1 cellular context compared by ENCODE assay signal in the genomic region with DNA sequence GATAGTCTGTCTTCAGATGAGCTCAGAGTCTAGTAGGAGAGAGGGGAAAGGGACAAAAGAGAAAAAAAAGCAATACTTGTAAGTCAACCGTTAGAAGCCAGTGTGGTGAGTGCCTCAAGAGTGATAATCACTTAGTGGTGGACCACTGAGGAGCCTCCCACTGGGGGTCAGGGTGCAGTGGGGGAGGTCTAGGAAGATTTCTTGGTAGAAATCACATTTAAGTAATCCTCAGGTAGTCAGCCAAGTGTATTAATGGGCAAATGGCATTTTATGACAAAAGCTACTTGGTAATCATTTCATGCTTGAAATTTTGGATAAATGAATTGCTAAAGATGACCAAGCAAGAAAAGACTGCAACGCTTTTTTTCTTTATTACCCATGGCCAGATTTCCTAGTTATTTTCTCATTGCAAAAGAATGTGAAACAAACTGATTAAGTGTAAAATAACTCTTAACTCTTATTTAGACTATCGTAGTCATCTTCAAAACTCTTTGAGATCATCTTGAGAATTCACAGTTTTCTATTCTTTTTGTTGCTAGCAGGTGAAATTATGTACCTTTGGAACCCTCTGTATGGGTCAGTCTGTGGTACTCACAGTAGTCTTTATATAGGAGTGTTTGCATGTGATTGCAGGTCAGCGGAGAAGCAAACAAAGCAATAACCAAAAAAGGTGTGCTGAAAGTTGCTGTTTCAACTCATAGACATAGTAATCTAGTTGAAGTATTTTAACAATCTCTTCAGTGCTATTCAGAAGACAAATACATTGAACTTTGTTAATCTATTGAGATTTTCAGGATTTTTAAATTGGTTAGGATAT.
A peak's percentile ranks its signal among the peaks of the same experiment; 100 is the strongest.
TF ChIP-seq lines count a peak whose summit lies in the region.

No MANE protein-coding gene starts in this region.

TF ChIP-seq in HepG2, 621 proteins besides CTCF, POLR2A, EP300 and RAD21 (continued from another document):
- TF ChIP-seq FOXK1 (CRISPR knock-in tag; IDR thresholded peaks at IDR 0.05; ENCODE audit: borderline replicate concordance, low read depth) (no peak), FOXP1 (IDR thresholded peaks at IDR 0.05) (no peak), FOXP1 (CRISPR knock-in tag; IDR thresholded peaks at IDR 0.05) (peak; percentile 49; the same call in 1 of the 2 replicates), GATAD2A (CRISPR knock-in tag; IDR thresholded peaks at IDR 0.05) (peak; percentile 36; the same call in 1 of the 2 replicates), ZNF12 (CRISPR knock-in tag; IDR thresholded peaks at IDR 0.05) (no peak), FOXA3 (CRISPR knock-in tag; IDR thresholded peaks at IDR 0.05) (peak; percentile 52), RXRB (CRISPR knock-in tag; IDR thresholded peaks at IDR 0.05; ENCODE audit: borderline replicate concordance) (0 out of 2 replicates have a peak, but pooled peaks have one; percentile 8), SOX13 (IDR thresholded peaks at IDR 0.05) (no peak), SOX13 (CRISPR knock-in tag; conservative IDR thresholded peaks at IDR 0.05 in 1 of 2, IDR thresholded peaks at IDR 0.05 in 1 of 2) (peak in 1 of 2 experiments; percentile 77; a peak in 2 of 4 replicates), ZBTB38 (CRISPR knock-in tag; IDR thresholded peaks at IDR 0.05) (no peak), HMG20A (CRISPR knock-in tag; IDR thresholded peaks at IDR 0.05; ENCODE audit: borderline replicate concordance) (peak; percentile 43; the same call in 1 of the 2 replicates), ZSCAN30 (CRISPR knock-in tag; IDR thresholded peaks at IDR 0.05) (no peak), HNF4A (CRISPR knock-in tag; IDR thresholded peaks at IDR 0.05) (peak; percentile 44; the same call in 1 of the 2 replicates), SOX6 (IDR thresholded peaks at IDR 0.05) (no peak), SOX6 (CRISPR knock-in tag; IDR thresholded peaks at IDR 0.05) (peak; percentile 36; the same call in 1 of the 2 replicates), ZNF234 (CRISPR knock-in tag; conservative IDR thresholded peaks at IDR 0.05) (no peak), BCL6 (CRISPR knock-in tag; IDR thresholded peaks at IDR 0.05) (peak; percentile 32), ISL2 (CRISPR knock-in tag; IDR thresholded peaks at IDR 0.05) (peak; percentile 54; the same call in 1 of the 2 replicates), KAT2B (IDR thresholded peaks at IDR 0.05; ENCODE audit: borderline replicate concordance, low read depth, low read length) (no peak), SRF (IDR thresholded peaks at IDR 0.05; ENCODE audit: low read depth, low read length) (peak; percentile 83), SOX5 (CRISPR knock-in tag; IDR thresholded peaks at IDR 0.05; ENCODE audit: borderline replicate concordance) (peak; percentile 58), FOXA1 (IDR thresholded peaks at IDR 0.05) (no peak), FOXA1 (CRISPR knock-in tag; IDR thresholded peaks at IDR 0.05) (peak; percentile 11; the same call in 1 of the 2 replicates), KDM6A (CRISPR knock-in tag; IDR thresholded peaks at IDR 0.05; ENCODE audit: low read depth) (no peak)
- TF ChIP-seq, protein P1, sequence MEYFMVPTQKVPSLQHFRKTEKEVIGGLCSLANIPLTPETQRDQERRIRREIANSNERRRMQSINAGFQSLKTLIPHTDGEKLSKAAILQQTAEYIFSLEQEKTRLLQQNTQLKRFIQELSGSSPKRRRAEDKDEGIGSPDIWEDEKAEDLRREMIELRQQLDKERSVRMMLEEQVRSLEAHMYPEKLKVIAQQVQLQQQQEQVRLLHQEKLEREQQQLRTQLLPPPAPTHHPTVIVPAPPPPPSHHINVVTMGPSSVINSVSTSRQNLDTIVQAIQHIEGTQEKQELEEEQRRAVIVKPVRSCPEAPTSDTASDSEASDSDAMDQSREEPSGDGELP (IDR thresholded peaks at IDR 0.05; ENCODE audit: borderline replicate concordance, low read depth) = no peak
- TF ChIP-seq, protein P2, sequence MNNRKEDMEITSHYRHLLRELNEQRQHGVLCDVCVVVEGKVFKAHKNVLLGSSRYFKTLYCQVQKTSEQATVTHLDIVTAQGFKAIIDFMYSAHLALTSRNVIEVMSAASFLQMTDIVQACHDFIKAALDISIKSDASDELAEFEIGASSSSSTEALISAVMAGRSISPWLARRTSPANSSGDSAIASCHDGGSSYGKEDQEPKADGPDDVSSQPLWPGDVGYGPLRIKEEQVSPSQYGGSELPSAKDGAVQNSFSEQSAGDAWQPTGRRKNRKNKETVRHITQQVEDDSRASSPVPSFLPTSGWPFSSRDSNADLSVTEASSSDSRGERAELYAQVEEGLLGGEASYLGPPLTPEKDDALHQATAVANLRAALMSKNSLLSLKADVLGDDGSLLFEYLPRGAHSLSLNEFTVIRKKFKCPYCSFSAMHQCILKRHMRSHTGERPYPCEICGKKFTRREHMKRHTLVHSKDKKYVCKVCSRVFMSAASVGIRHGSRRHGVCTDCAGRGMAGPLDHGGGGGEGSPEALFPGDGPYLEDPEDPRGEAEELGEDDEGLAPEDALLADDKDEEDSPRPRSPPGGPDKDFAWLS (CRISPR knock-in tag; IDR thresholded peaks at IDR 0.05; ENCODE audit: borderline replicate concordance) = no peak
- TF ChIP-seq, protein P3, sequence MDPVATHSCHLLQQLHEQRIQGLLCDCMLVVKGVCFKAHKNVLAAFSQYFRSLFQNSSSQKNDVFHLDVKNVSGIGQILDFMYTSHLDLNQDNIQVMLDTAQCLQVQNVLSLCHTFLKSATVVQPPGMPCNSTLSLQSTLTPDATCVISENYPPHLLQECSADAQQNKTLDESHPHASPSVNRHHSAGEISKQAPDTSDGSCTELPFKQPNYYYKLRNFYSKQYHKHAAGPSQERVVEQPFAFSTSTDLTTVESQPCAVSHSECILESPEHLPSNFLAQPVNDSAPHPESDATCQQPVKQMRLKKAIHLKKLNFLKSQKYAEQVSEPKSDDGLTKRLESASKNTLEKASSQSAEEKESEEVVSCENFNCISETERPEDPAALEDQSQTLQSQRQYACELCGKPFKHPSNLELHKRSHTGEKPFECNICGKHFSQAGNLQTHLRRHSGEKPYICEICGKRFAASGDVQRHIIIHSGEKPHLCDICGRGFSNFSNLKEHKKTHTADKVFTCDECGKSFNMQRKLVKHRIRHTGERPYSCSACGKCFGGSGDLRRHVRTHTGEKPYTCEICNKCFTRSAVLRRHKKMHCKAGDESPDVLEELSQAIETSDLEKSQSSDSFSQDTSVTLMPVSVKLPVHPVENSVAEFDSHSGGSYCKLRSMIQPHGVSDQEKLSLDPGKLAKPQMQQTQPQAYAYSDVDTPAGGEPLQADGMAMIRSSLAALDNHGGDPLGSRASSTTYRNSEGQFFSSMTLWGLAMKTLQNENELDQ (CRISPR knock-in tag; IDR thresholded peaks at IDR 0.05; ENCODE audit: borderline replicate concordance) = no peak
- TF ChIP-seq, protein P4, sequence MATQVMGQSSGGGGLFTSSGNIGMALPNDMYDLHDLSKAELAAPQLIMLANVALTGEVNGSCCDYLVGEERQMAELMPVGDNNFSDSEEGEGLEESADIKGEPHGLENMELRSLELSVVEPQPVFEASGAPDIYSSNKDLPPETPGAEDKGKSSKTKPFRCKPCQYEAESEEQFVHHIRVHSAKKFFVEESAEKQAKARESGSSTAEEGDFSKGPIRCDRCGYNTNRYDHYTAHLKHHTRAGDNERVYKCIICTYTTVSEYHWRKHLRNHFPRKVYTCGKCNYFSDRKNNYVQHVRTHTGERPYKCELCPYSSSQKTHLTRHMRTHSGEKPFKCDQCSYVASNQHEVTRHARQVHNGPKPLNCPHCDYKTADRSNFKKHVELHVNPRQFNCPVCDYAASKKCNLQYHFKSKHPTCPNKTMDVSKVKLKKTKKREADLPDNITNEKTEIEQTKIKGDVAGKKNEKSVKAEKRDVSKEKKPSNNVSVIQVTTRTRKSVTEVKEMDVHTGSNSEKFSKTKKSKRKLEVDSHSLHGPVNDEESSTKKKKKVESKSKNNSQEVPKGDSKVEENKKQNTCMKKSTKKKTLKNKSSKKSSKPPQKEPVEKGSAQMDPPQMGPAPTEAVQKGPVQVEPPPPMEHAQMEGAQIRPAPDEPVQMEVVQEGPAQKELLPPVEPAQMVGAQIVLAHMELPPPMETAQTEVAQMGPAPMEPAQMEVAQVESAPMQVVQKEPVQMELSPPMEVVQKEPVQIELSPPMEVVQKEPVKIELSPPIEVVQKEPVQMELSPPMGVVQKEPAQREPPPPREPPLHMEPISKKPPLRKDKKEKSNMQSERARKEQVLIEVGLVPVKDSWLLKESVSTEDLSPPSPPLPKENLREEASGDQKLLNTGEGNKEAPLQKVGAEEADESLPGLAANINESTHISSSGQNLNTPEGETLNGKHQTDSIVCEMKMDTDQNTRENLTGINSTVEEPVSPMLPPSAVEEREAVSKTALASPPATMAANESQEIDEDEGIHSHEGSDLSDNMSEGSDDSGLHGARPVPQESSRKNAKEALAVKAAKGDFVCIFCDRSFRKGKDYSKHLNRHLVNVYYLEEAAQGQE (IDR thresholded peaks at IDR 0.05; ENCODE audit: borderline replicate concordance in 1 of 2, low read depth in 1 of 2, low read length in 2 of 2) = no peak
TF ChIP-seq in HepG2: peak in this region for 18.
